21 cellular contexts compared by ENCODE assay signal in the genomic region with DNA sequence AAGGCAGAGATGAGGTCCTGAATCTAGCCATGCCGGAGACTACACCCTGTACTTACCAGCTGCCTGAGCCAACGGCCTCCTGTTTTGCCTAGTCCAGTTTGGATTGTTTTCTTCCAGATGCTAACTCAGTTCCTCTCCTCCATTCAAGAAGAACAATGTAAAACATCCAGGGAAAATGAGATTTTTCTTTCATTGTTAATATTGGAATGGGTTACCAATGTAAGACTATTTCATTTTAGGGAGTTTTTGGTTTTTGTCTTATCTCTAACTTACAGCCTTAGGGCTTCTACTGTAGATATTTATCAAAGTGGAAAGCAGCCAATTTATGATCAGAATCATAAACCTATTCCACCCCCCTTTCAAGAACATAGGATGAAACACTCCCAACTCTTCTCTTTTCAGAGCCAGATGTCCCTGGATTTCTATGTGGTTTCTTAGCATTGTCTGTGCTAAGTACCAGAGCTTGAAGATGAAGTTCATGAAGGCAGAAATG. TPM values are rescaled to one million over a fixed set of nuclear protein-coding genes. Genes with fewer than 3 reads are reported as not detected.
A peak's percentile ranks its signal among the peaks of the same experiment; 100 is the strongest.
DNase-seq lines count a peak whose midpoint lies in the region; ATAC-seq, FAIRE-seq and TF ChIP-seq lines count a peak whose summit lies in the region.
"Had no signal": no experiment of that assay in that cellular context is flagged by ENCODE, and none has a peak within 500 bp of the region (broad histone marks: within the 10 kb centered on the region; RNA-seq: fewer than 3 reads in every experiment).

No MANE protein-coding gene starts in this region.

- no peak overlapping the region for H2BK5ac ChIP-seq in H9 (ENCODE audit: insufficient read length, low read length)

- H3K79me2 ChIP-seq in H9 (ENCODE audit: insufficient read depth, low read length) (peaks cover 5% of the 10 kb centered on the region; the same call in 1 of the 2 replicates), K562 (ENCODE audit: control insufficient read depth, insufficient read depth, low read length) (peaks cover 26% of the 10 kb centered on the region)

- H3K27me3 Mint-ChIP-seq in H9 (ENCODE audit: low read depth) (peaks cover 13% of the 10 kb centered on the region), mesothelial cell of epicardium (ENCODE audit: low read depth) (peaks cover 3% of the 10 kb centered on the region)

- no peak overlapping the region for H2BK120ac ChIP-seq in H9 (ENCODE audit: low read depth, low read length, poor library complexity, severe bottlenecking)

- ATAC-seq in K562 (no peak), GM19324 (IDR thresholded peaks at IDR 0.05; ENCODE audit: low FRiP score, unreplicated experiment) (no peak), GM19023 (IDR thresholded peaks at IDR 0.05; ENCODE audit: unreplicated experiment) (no peak)
- ATAC-seq: HepG2, PC-3 had no signal

- H3K4me3 ChIP-seq in K562, result no peak overlapping the region
- H3K4me3 ChIP-seq: BLaER1 had no signal

- in situ Hi-C loops in K562 (cut with MboI), result no loop called here

- H2AFZ ChIP-seq in H9 (ENCODE audit: low read length), result no peak overlapping the region
- 0 out of 2 replicates have a peak overlapping the region, but pooled peaks have one; percentile 40 for H2AFZ ChIP-seq in K562 (ENCODE audit: low read depth, low read length)

- H3K27me3 ChIP-seq in H9 (ENCODE audit: insufficient read depth, low read length) (no peaks in the 10 kb centered on the region), K562 (ENCODE audit: control insufficient read depth in 2 of 2, insufficient read depth in 2 of 2, low read length in 2 of 2) (peaks cover 6 to 11% of the 10 kb centered on the region in 2 experiments; a peak in 3 of 5 replicates)
- H3K27me3 ChIP-seq: BLaER1 had no signal

- peak overlapping the region in 1 of 2 experiments; percentile 44; a peak in 2 of 5 replicates for H3K4me3 Mint-ChIP-seq in H9
- H3K4me3 Mint-ChIP-seq in mesothelial cell of epicardium, result no peak overlapping the region

- TF ChIP-seq RAD21 in K562 (CRISPR knock-in tag; conservative IDR thresholded peaks at IDR 0.05 in 1 of 2, IDR thresholded peaks at IDR 0.05 in 1 of 2), result no peak

- peak overlapping the region; percentile 20; the same call in 1 of the 2 replicates for H3K27ac ChIP-seq in 22Rv1
- H3K27ac ChIP-seq in H9 (ENCODE audit: insufficient read length, low read depth, low read length), result no peak overlapping the region
- no peak overlapping the region for H3K27ac ChIP-seq in K562 (ENCODE audit: extremely low read depth, low read depth, low read length)
- H3K27ac ChIP-seq: BLaER1, KMS-11, RWPE1 had no signal

- H2BK12ac ChIP-seq in H9 (ENCODE audit: insufficient read length, low read depth, low read length), result no peak overlapping the region

- H3K27ac Mint-ChIP-seq in H9 (no peak overlapping the region; a peak in 1 of 7 replicates), mesothelial cell of epicardium (peak overlapping the region; percentile 6)

- no peak overlapping the region for H2AK5ac ChIP-seq in H9 (ENCODE audit: insufficient read length, low read length)

- no peak overlapping the region for H3K4ac ChIP-seq in H9 (ENCODE audit: low read depth, low read length)

- H3K9me3 ChIP-seq in H9 (ENCODE audit: control insufficient read depth, low read depth, low read length) (no peaks in the 10 kb centered on the region), K562 (replicated peaks; ENCODE audit: control insufficient read depth, insufficient read depth, low read depth, low read length) (no peaks in the 10 kb centered on the region)
- H3K9me3 ChIP-seq: BLaER1 had no signal

- WGBS in H9 (ENCODE audit: extremely low coverage, insufficient read length, low lambda C conversion rate), result no CpG with 5 or more reads among the region's 2 CpGs
- 5% methylated on average over 2 of the region's 2 CpGs for WGBS in K562 (ENCODE audit: insufficient coverage, low coverage, missing lambda C conversion rate)

- H4K8ac ChIP-seq in H9 (replicated peaks; ENCODE audit: insufficient read length, low read depth, low read length), result no peak overlapping the region

- H3K36me3 Mint-ChIP-seq in H9 (ENCODE audit: insufficient read depth in 1 of 3, low read depth in 3 of 3) (peaks cover 0 to 5% (median 1%) of the 10 kb centered on the region in 3 experiments; a peak in 2 of 7 replicates), mesothelial cell of epicardium (no peaks in the 10 kb centered on the region)

- H3K9me3 Mint-ChIP-seq in H9, result peaks cover 0 to 2% of the 10 kb centered on the region in 2 experiments; a peak in 1 of 5 replicates
- peaks cover 12% of the 10 kb centered on the region for H3K9me3 Mint-ChIP-seq in mesothelial cell of epicardium
- H3K9me3 Mint-ChIP-seq: CD8-positive, alpha-beta memory T cell had no signal

- H4K5ac ChIP-seq in H9 (ENCODE audit: insufficient read length, low read depth, low read length), result no peak overlapping the region

- H3K56ac ChIP-seq in H9 (ENCODE audit: insufficient read length, low read depth, low read length), result no peak overlapping the region

- H3K4me1 Mint-ChIP-seq in H9, result peaks cover 20 to 31% of the 10 kb centered on the region in 2 experiments
- H3K4me1 Mint-ChIP-seq in mesothelial cell of epicardium, result peaks cover 25% of the 10 kb centered on the region

- DNase-seq in H9 (no peak), K562 (ENCODE audit: extremely low read depth in 1 of 4, low spot score in 3 of 4) (no peak), mesothelial cell of epicardium (ENCODE audit: low spot score in 2 of 2, unreplicated experiment in 2 of 2) (no peak), NCI-H1105 treated with DMSO at 0.1 percent for 48 hours (lab: John Stamatoyannopoulos, UW) (no peak), germinal center (ENCODE audit: low spot score) (no peak)
- DNase-seq: CD8-positive, alpha-beta memory T cell; MV-4-11; NCI-H1417; NCI-H187; NCI-H2107; NCI-H2227 treated with DMSO at 0.1 percent for 48 hours; NCI-H524; PC-3 had no signal

- H3K36me3 ChIP-seq in K562 (ENCODE audit: control insufficient read depth, insufficient read depth, low read length), result peaks cover 1% of the 10 kb centered on the region; the same call in 2 of the 3 replicates
- H3K36me3 ChIP-seq: BLaER1 had no signal

- no peaks in the 10 kb centered on the region for H4K20me1 ChIP-seq in H9 (ENCODE audit: control insufficient read depth, insufficient read depth, insufficient read length)
- peaks cover 4% of the 10 kb centered on the region; the same call in 1 of the 2 replicates for H4K20me1 ChIP-seq in K562 (replicated peaks; ENCODE audit: control insufficient read depth, insufficient read depth, low read length)

- H3T11ph ChIP-seq in H9 (ENCODE audit: low read length), result no peak overlapping the region

- no peak for TF ChIP-seq POLR2A in K562 (conservative IDR thresholded peaks at IDR 0.05)

- no peak overlapping the region for H3K23ac ChIP-seq in H9 (ENCODE audit: insufficient read length, low read depth, low read length)

- TF ChIP-seq CTCF in 22Rv1 (IDR thresholded peaks at IDR 0.05) (no peak), H9 (conservative IDR thresholded peaks at IDR 0.05) (no peak), K562 (IDR thresholded peaks at IDR 0.05 in 2 of 3, conservative IDR thresholded peaks at IDR 0.05 in 1 of 3; ENCODE audit: insufficient read depth in 2 of 3, low read depth in 1 of 3, low read length in 3 of 3) (no peak), mesothelial cell of epicardium (IDR thresholded peaks at IDR 0.05; ENCODE audit: unreplicated experiment) (no peak)

- intact Hi-C loops in K562 (cut with micrococcal nuclease), result no loop called here

- CTCF ChIA-PET in K562 (lab: Yijun Ruan, JAX; ENCODE audit: low intra/inter-chr PET ratio), result no interaction called here

- H3K79me1 ChIP-seq in H9 (ENCODE audit: insufficient read depth, low read depth, low read length, poor library complexity, severe bottlenecking), result no peaks in the 10 kb centered on the region

- H2BK20ac ChIP-seq in H9 (ENCODE audit: low read depth, low read length, poor library complexity, severe bottlenecking), result no peak overlapping the region

- H3K14ac ChIP-seq in H9 (ENCODE audit: insufficient read depth, low read length), result no peak overlapping the region

- H3K9ac ChIP-seq in H9 (ENCODE audit: extremely low read depth, insufficient read length, low read length) (no peak overlapping the region), K562 (ENCODE audit: insufficient read depth in 1 of 2, low read depth in 2 of 2, low read length in 2 of 2) (no peak overlapping the region)
- H3K9ac ChIP-seq: BLaER1, KMS-11 had no signal

- H2BK15ac ChIP-seq in H9 (ENCODE audit: low read depth, low read length), result no peak overlapping the region

- POLR2A ChIA-PET in K562 (lab: Yijun Ruan, JAX), result interaction anchor here (1.4 to 1.7 kb wide), 4 partner anchors 9 to 19 kb away, joined by 4 to 6 read pairs (median 4); no protein-coding TSS in a partner anchor

- no peak overlapping the region for H4K91ac ChIP-seq in H9 (ENCODE audit: insufficient read length, low read depth, low read length)

- no TSS peak for BruUV-seq in K562 (replicated peaks; lab: Mats Ljungman, UMichigan)

- no peak for TF ChIP-seq EP300 in K562 (IDR thresholded peaks at IDR 0.05; ENCODE audit: low read length)

- FAIRE-seq in K562 (lab: Jason Lieb, UNC), result no peak
- FAIRE-seq: GM12892, HepG2 had no signal

- H3K4me2 ChIP-seq in H9 (ENCODE audit: insufficient read depth, insufficient read length, low read length), result peak overlapping the region; percentile 11
- H3K4me2 ChIP-seq in K562 (ENCODE audit: insufficient read depth, low read length), result peak overlapping the region; percentile 49
- H3K4me2 ChIP-seq: KMS-11 had no signal

- H3K4me1 ChIP-seq in H9 (ENCODE audit: insufficient read depth, low read length), result peaks cover 4% of the 10 kb centered on the region; the same call in 1 of the 2 replicates
- peaks cover 14 to 34% of the 10 kb centered on the region in 2 experiments for H3K4me1 ChIP-seq in K562 (replicated peaks in 1 of 2; ENCODE audit: control insufficient read depth in 2 of 2, insufficient read depth in 2 of 2, low read length in 2 of 2)

- peaks cover 14% of the 10 kb centered on the region for H3K23me2 ChIP-seq in H9 (ENCODE audit: insufficient read length, low read depth, low read length, poor library complexity, severe bottlenecking)

- peaks cover 3% of the 10 kb centered on the region for H3K9me1 ChIP-seq in K562 (ENCODE audit: control insufficient read depth, insufficient read depth, low read length)

- no peak overlapping the region for H3K18ac ChIP-seq in H9 (ENCODE audit: insufficient read length, low read depth, low read length)

RNA-seq across cellular contexts. Expression of a gene that starts 3.5 kb away (rescaled TPM):
- total RNA-seq in H9 (2021) (206 and 208 TPM in 2 replicates), K562 (2014; rRNA removed) (224 and 228 TPM in 2 replicates), K562 (2014; rRNA removed; fragmentation: Illumina TruSeq; extraction: Trizol) (366 and 402 TPM in 2 replicates), K562 (2015; rRNA removed; fragmentation: Illumina TruSeq; extraction: Trizol) (319 and 320 TPM in 2 replicates), K562 (2021) (257 and 267 TPM in 2 replicates), mesothelial cell of epicardium (108 to 111 TPM (median 109 TPM) in 3 replicates)
- 105 and 116 TPM in 2 replicates for total RNA-seq in K562 (2011; cell fraction: chromatin; rRNA removed; ENCODE audit: low replicate concordance)
- total RNA-seq in K562 (2011; cell fraction: nucleolus; rRNA removed), result 68.0 and 70.9 TPM in 2 replicates
- 116 and 155 TPM in 2 replicates for total RNA-seq in K562 (2011; cell fraction: nucleoplasm; rRNA removed)
- polyA plus RNA-seq in K562 (2011; rRNA removed) (155 and 168 TPM in 2 replicates), K562 (2014; fragmentation: Illumina TruSeq; extraction: Trizol) (343 and 365 TPM in 2 replicates), K562 (2014; fragmentation: Nextera tagmentation; extraction: Ambion mirVana) (100 to 1,000 TPM; 293 to 301 TPM), K562 (2014; rRNA removed) (221 and 243 TPM in 2 replicates)
- 84.1 and 126 TPM in 2 replicates for polyA plus RNA-seq in K562 (2011; cell fraction: cytosol; rRNA removed)
- polyA plus RNA-seq in K562 (2011; cell fraction: nucleus; rRNA removed), result 76.3 and 97.2 TPM in 2 replicates
- 230 and 274 TPM in 2 replicates for polyA plus RNA-seq in K562 (2012)
- polyA minus RNA-seq in K562 (2011; rRNA and poly(A)+ RNA removed), result 252 and 302 TPM in 2 replicates
- 143 and 162 TPM in 2 replicates for polyA minus RNA-seq in K562 (2011; cell fraction: cytosol; rRNA and poly(A)+ RNA removed)
- polyA minus RNA-seq in K562 (2011; cell fraction: nucleus; rRNA and poly(A)+ RNA removed), result 29.8 and 47.0 TPM in 2 replicates

RNA-seq across cellular contexts. Expression of a gene that starts 39.9 kb away (rescaled TPM):
- 32.7 and 33.4 TPM in 2 replicates for total RNA-seq in H9 (2021)
- 43.2 and 55.8 TPM in 2 replicates for total RNA-seq in K562 (2011; cell fraction: chromatin; rRNA removed; ENCODE audit: low replicate concordance)
- total RNA-seq in K562 (2011; cell fraction: nucleolus; rRNA removed), result 42.0 and 45.9 TPM in 2 replicates
- total RNA-seq in K562 (2011; cell fraction: nucleoplasm; rRNA removed), result 49.2 and 65.0 TPM in 2 replicates
- total RNA-seq in K562 (2014; rRNA removed), result 23.3 and 28.2 TPM in 2 replicates
- 44.0 and 45.6 TPM in 2 replicates for total RNA-seq in K562 (2014; rRNA removed; fragmentation: Illumina TruSeq; extraction: Trizol)
- 35.5 and 36.3 TPM in 2 replicates for total RNA-seq in K562 (2015; rRNA removed; fragmentation: Illumina TruSeq; extraction: Trizol)
- 22.7 and 24.0 TPM in 2 replicates for total RNA-seq in K562 (2021)
- polyA plus RNA-seq in K562 (2011; rRNA removed), result 50.7 and 52.0 TPM in 2 replicates
- polyA plus RNA-seq in K562 (2011; cell fraction: cytosol; rRNA removed), result 25.2 and 36.2 TPM in 2 replicates
- 20.3 and 25.9 TPM in 2 replicates for polyA plus RNA-seq in K562 (2011; cell fraction: nucleus; rRNA removed)
- 23.1 and 36.4 TPM in 2 replicates for polyA plus RNA-seq in K562 (2012)
- 46.4 and 49.8 TPM in 2 replicates for polyA plus RNA-seq in K562 (2014; fragmentation: Illumina TruSeq; extraction: Trizol)
- polyA plus RNA-seq in K562 (2014; fragmentation: Nextera tagmentation; extraction: Ambion mirVana), result 10 to 100 TPM; 30.0 to 32.5 TPM
- polyA plus RNA-seq in K562 (2014; rRNA removed), result 35.7 and 40.2 TPM in 2 replicates
- 44.5 and 49.8 TPM in 2 replicates for polyA minus RNA-seq in K562 (2011; rRNA and poly(A)+ RNA removed)
- polyA minus RNA-seq in K562 (2011; cell fraction: cytosol; rRNA and poly(A)+ RNA removed), result 23.3 and 43.8 TPM in 2 replicates
- polyA minus RNA-seq in K562 (2011; cell fraction: nucleus; rRNA and poly(A)+ RNA removed), result 9.3 and 15.6 TPM in 2 replicates
- total RNA-seq in mesothelial cell of epicardium, result 44.2 to 47.4 TPM (median 47.3 TPM) in 3 replicates
